ENCODE assay signal across 41 cellular contexts in the genomic region with DNA sequence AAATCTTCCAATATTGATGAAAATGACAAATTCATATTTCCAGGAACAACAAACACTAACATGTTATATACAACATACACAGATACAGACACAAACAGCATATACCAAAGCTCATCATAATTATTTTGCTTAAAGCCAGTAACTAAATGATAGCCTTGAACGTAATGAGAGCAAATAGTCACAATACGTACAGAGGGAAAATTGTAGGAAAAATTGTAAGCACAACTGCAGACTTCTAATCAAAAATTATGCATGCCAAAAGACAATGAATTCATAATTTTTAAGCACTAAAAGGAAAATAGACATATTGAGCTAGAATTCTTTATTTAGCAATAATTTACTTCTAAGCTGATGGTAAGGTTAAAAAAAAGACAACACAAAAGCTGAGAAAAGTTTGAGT.
"Had no signal": no experiment of that assay in that cellular context is flagged by ENCODE, and none has a peak within 500 bp of the region (broad histone marks: within the 10 kb centered on the region; RNA-seq: fewer than 3 reads in every experiment).

No MANE protein-coding gene starts in this region.

- H3K4me1 Mint-ChIP-seq: activated CD4-positive, alpha-beta T cell treated with anti-CD3 and anti-CD28 coated beads, Interleukin-2, amount 10 ng/mL, durations not matched to agents 24 days and 14 days; activated naive CD4-positive, alpha-beta T cell treated with anti-CD3 and anti-CD28 coated beads, Interleukin-2, amount 10 ng/mL, durations not matched to agents 7 days and 5 days; activated naive CD4-positive, alpha-beta T cell treated with anti-CD3 and anti-CD28 coated beads, Interleukin-2, amount 50 U/mL, for 24 hours; activated naive CD8-positive, alpha-beta T cell treated with anti-CD3 and anti-CD28 coated beads, Interleukin-2, amount 10 ng/mL, durations not matched to agents 7 days and 5 days; activated naive CD8-positive, alpha-beta T cell treated with anti-CD3 and anti-CD28 coated beads, Interleukin-2, amount 50 U/mL, for 24 hours; activated T-helper 17 cell treated with anti-CD3 and anti-CD28 coated beads, Interleukin-2, amount 50 U/mL, for 72 hours; central memory CD8-positive, alpha-beta T cell had no signal

- H3K27ac ChIP-seq: adrenal gland, cardiac muscle cell, VCaP had no signal

- H3K27me3 Mint-ChIP-seq: activated CD4-positive, alpha-beta T cell treated with anti-CD3 and anti-CD28 coated beads, Interleukin-2, amount 10 ng/mL, durations not matched to agents 24 days and 14 days; activated naive CD4-positive, alpha-beta T cell treated with anti-CD3 and anti-CD28 coated beads, Interleukin-2, amount 10 ng/mL, durations not matched to agents 7 days and 5 days; central memory CD8-positive, alpha-beta T cell had no signal

- H3K9me3 Mint-ChIP-seq: activated CD4-positive, alpha-beta T cell treated with anti-CD3 and anti-CD28 coated beads, Interleukin-2, amount 10 ng/mL, durations not matched to agents 24 days and 14 days; activated naive CD4-positive, alpha-beta T cell treated with anti-CD3 and anti-CD28 coated beads, Interleukin-2, amount 10 ng/mL, durations not matched to agents 7 days and 5 days; activated naive CD8-positive, alpha-beta T cell treated with anti-CD3 and anti-CD28 coated beads, Interleukin-2, amount 50 U/mL, for 24 hours; activated T-helper 1 cell treated with anti-CD3 and anti-CD28 coated beads, Interleukin-12 subunit alpha, Interleukin-12 subunit beta, Interleukin-2, Interleukin-4 antibody, amounts not matched to agents 30 ng/mL and 10 ng/mL and 1 ng/mL, durations not matched to agents 14 hours and 24 hours and 36 hours; T-helper 1 cell treated with Interleukin-12 subunit alpha and Interleukin-12 subunit beta and Interleukin-4 antibody, amounts not matched to agents 30 μg/mL and 1 μg/mL, for 36 hours; T-helper 2 cell treated with Interferon-gamma antibody and Interleukin-4, amounts not matched to agents 5 μg/mL and 100 μg/mL, for 36 hours had no signal

- H3K4me3 ChIP-seq: adrenal gland, cardiac muscle cell had no signal

- H3K4me1 ChIP-seq: adrenal gland had no signal

- H3K36me3 Mint-ChIP-seq: activated CD4-positive, alpha-beta memory T cell treated with anti-CD3 and anti-CD28 coated beads for 36 hours; activated naive CD4-positive, alpha-beta T cell treated with anti-CD3 and anti-CD28 coated beads, Interleukin-2, amount 10 ng/mL, durations not matched to agents 7 days and 5 days; activated naive CD4-positive, alpha-beta T cell treated with anti-CD3 and anti-CD28 coated beads, Interleukin-2, amount 50 U/mL, for 24 hours; activated naive CD8-positive, alpha-beta T cell; activated naive CD8-positive, alpha-beta T cell treated with anti-CD3 and anti-CD28 coated beads, Interleukin-2, amount 10 ng/mL, durations not matched to agents 7 days and 5 days had no signal

- H3K9me3 ChIP-seq: adrenal gland had no signal

- H3K27me3 ChIP-seq: adrenal gland, cardiac muscle cell had no signal

- ATAC-seq: activated CD4-positive, CD25-positive, alpha-beta regulatory T cell treated with anti-CD3 and anti-CD28 coated beads, Interleukin-2, amount 50 U/mL, for 24 hours; activated CD8-positive, alpha-beta T cell treated with anti-CD3 and anti-CD28 coated beads for 36 hours; activated naive CD8-positive, alpha-beta T cell treated with anti-CD3 and anti-CD28 coated beads, Interleukin-2, amount 50 U/mL, for 24 hours; activated T-cell treated with anti-CD3 and anti-CD28 coated beads, Interleukin-2, amount 50 U/mL, for 4 hours; activated T-cell treated with anti-CD3 and anti-CD28 coated beads, Interleukin-2, amount 50 U/mL, for 72 hours; activated T-helper 17 cell treated with anti-CD3 and anti-CD28 coated beads, Interleukin-2, amount 50 U/mL, for 72 hours had no signal

- H3K36me3 ChIP-seq: adrenal gland, cardiac muscle cell had no signal

- H3K27ac Mint-ChIP-seq: activated CD4-positive, alpha-beta memory T cell treated with anti-CD3 and anti-CD28 coated beads for 36 hours; activated CD4-positive, alpha-beta T cell treated with anti-CD3 and anti-CD28 coated beads, Interleukin-2, amount 10 ng/mL, durations not matched to agents 24 days and 14 days; activated CD8-positive, alpha-beta T cell treated with anti-CD3 and anti-CD28 coated beads for 36 hours; activated naive CD4-positive, alpha-beta T cell treated with anti-CD3 and anti-CD28 coated beads, Interleukin-2, amount 10 ng/mL, durations not matched to agents 7 days and 5 days; activated naive CD4-positive, alpha-beta T cell treated with anti-CD3 and anti-CD28 coated beads, Interleukin-2, amount 50 U/mL, for 24 hours; activated naive CD8-positive, alpha-beta T cell; activated naive CD8-positive, alpha-beta T cell treated with anti-CD3 and anti-CD28 coated beads, Interleukin-2, amount 10 ng/mL, durations not matched to agents 7 days and 5 days; activated naive CD8-positive, alpha-beta T cell treated with anti-CD3 and anti-CD28 coated beads, Interleukin-2, amount 50 U/mL, for 24 hours; activated T-cell treated with anti-CD3 and anti-CD28 coated beads, Interleukin-2, amount 50 U/mL, for 72 hours; activated T-helper 1 cell treated with anti-CD3 and anti-CD28 coated beads, Interleukin-12 subunit alpha, Interleukin-12 subunit beta, Interleukin-2, Interleukin-4 antibody, amounts not matched to agents 30 ng/mL and 10 ng/mL and 1 ng/mL, durations not matched to agents 14 hours and 24 hours and 36 hours; activated T-helper 17 cell treated with anti-CD3 and anti-CD28 coated beads, Interleukin-2, amount 50 U/mL, for 72 hours; T-helper 1 cell treated with Interleukin-12 subunit alpha and Interleukin-12 subunit beta and Interleukin-4 antibody, amounts not matched to agents 30 μg/mL and 1 μg/mL, for 36 hours; T-helper 2 cell treated with Interferon-gamma antibody and Interleukin-4, amounts not matched to agents 5 μg/mL and 100 μg/mL, for 36 hours had no signal

- DNase-seq: activated CD4-positive, alpha-beta memory T cell treated with anti-CD3 and anti-CD28 coated beads for 36 hours; activated CD4-positive, alpha-beta T cell treated with anti-CD3 and anti-CD28 coated beads for 1 hour; activated CD4-positive, alpha-beta T cell treated with anti-CD3 and anti-CD28 coated beads for 4 hours; activated CD4-positive, alpha-beta T cell treated with anti-CD3 and anti-CD28 coated beads, Interleukin-2, amount 10 ng/mL, durations not matched to agents 24 days and 14 days; activated CD4-positive, alpha-beta T cell treated with anti-CD3 and anti-CD28 coated beads, Interleukin-2, amount 50 U/mL, for 1 hour; activated CD4-positive, alpha-beta T cell treated with anti-CD3 and anti-CD28 coated beads, Interleukin-2, amount 50 U/mL, for 4 hours; activated CD4-positive, CD25-positive, alpha-beta regulatory T cell; activated CD8-positive, alpha-beta memory T cell treated with anti-CD3 and anti-CD28 coated beads, Interleukin-2, amount 50 U/mL, for 4 hours; activated CD8-positive, alpha-beta T cell treated with anti-CD3 and anti-CD28 coated beads for 36 hours; activated effector memory CD4-positive, alpha-beta T cell treated with anti-CD3 and anti-CD28 coated beads, Interleukin-2, amount 50 U/mL, for 16 hours; activated gamma-delta T cell treated with Interleukin-2 at 50 U/mL for 16 hours; activated naive CD4-positive, alpha-beta T cell; activated naive CD4-positive, alpha-beta T cell treated with anti-CD3 and anti-CD28 coated beads, Interleukin-2, amount 10 ng/mL, durations not matched to agents 7 days and 5 days; activated naive CD8-positive, alpha-beta T cell treated with anti-CD3 and anti-CD28 coated beads, Interleukin-2, amount 10 ng/mL, durations not matched to agents 7 days and 5 days; activated naive CD8-positive, alpha-beta T cell treated with anti-CD3 and anti-CD28 coated beads, Interleukin-2, amount 50 U/mL, for 24 hours; activated T-cell treated with anti-CD3 and anti-CD28 coated beads for 4 hours; activated T-cell treated with anti-CD3 and anti-CD28 coated beads, Interleukin-2, amount 50 U/mL, for 1 hour; activated T-cell treated with anti-CD3 and anti-CD28 coated beads, Interleukin-2, amount 50 U/mL, for 4 hours; activated T-cell treated with anti-CD3 and anti-CD28 coated beads, Interleukin-2, amount 50 U/mL, for 72 hours; adrenal gland; amniotic stem cell; aorta; caudate nucleus; cerebellar nuclear complex; SW 1271; T-helper 1 cell; T-helper 2 cell; T-helper 9 cell had no signal

- H3K4me3 Mint-ChIP-seq: activated CD4-positive, alpha-beta memory T cell treated with anti-CD3 and anti-CD28 coated beads for 36 hours; activated CD4-positive, alpha-beta T cell treated with anti-CD3 and anti-CD28 coated beads, Interleukin-2, amount 10 ng/mL, durations not matched to agents 24 days and 14 days; activated CD8-positive, alpha-beta T cell treated with anti-CD3 and anti-CD28 coated beads for 36 hours; activated naive CD4-positive, alpha-beta T cell treated with anti-CD3 and anti-CD28 coated beads, Interleukin-2, amount 10 ng/mL, durations not matched to agents 7 days and 5 days; activated naive CD4-positive, alpha-beta T cell treated with anti-CD3 and anti-CD28 coated beads, Interleukin-2, amount 50 U/mL, for 24 hours; activated naive CD8-positive, alpha-beta T cell; activated naive CD8-positive, alpha-beta T cell treated with anti-CD3 and anti-CD28 coated beads, Interleukin-2, amount 10 ng/mL, durations not matched to agents 7 days and 5 days; activated naive CD8-positive, alpha-beta T cell treated with anti-CD3 and anti-CD28 coated beads, Interleukin-2, amount 50 U/mL, for 24 hours; activated T-cell treated with anti-CD3 and anti-CD28 coated beads, Interleukin-2, amount 50 U/mL, for 4 hours; activated T-cell treated with anti-CD3 and anti-CD28 coated beads, Interleukin-2, amount 50 U/mL, for 72 hours; activated T-helper 1 cell treated with anti-CD3 and anti-CD28 coated beads, Interleukin-12 subunit alpha, Interleukin-12 subunit beta, Interleukin-2, Interleukin-4 antibody, amounts not matched to agents 30 ng/mL and 10 ng/mL and 1 ng/mL, durations not matched to agents 14 hours and 24 hours and 36 hours; activated T-helper 17 cell treated with anti-CD3 and anti-CD28 coated beads, Interleukin-2, amount 50 U/mL, for 72 hours; brain; central memory CD8-positive, alpha-beta T cell; T-helper 1 cell treated with Interleukin-12 subunit alpha and Interleukin-12 subunit beta and Interleukin-4 antibody, amounts not matched to agents 30 μg/mL and 1 μg/mL, for 36 hours; T-helper 2 cell treated with Interferon-gamma antibody and Interleukin-4, amounts not matched to agents 5 μg/mL and 100 μg/mL, for 36 hours had no signal

- FAIRE-seq: astrocyte, bronchial epithelial cell had no signal
